ENCODE assay signal across 29 cellular contexts in genomic region chr7:25558605-25559004, GRCh38.
"Had no signal": no experiment of that assay in that cellular context is flagged by ENCODE, and none has a peak within 500 bp of the region (broad histone marks: within the 10 kb centered on the region; RNA-seq: fewer than 3 reads in every experiment).

No MANE protein-coding gene starts in this region.

- H3K27ac Mint-ChIP-seq: naive thymus-derived CD8-positive, alpha-beta T cell; natural killer cell treated with Interleukin-12 subunit alpha and Interleukin-12 subunit beta and Interleukin-15 and Interleukin-18, amount 100 ng/mL, for 72 hours; nephron progenitor cell; neural progenitor cell; progenitor cell of endocrine pancreas; stimulated activated effector memory CD8-positive, alpha-beta T cell treated with anti-CD3 and anti-CD28 coated beads, Interleukin-12 subunit alpha, Interleukin-12 subunit beta, amount 100 ng/mL, for 72 hours; stimulated activated naive B cell treated with anti-CD40 and anti-IgM and Interleukin-4, amounts not matched to agents 10 μg/mL and 1 μg/mL and 100 μg/mL, for 72 hours; stimulated activated naive CD8-positive, alpha-beta T cell treated with anti-CD3 and anti-CD28 coated beads, Interleukin-15, Interleukin-2, amounts not matched to agents 100 ng/mL and 50 ng/mL, for 24 hours had no signal

- H3K27me3 Mint-ChIP-seq: stimulated activated naive CD8-positive, alpha-beta T cell treated with anti-CD3 and anti-CD28 coated beads, Interleukin-15, Interleukin-2, amounts not matched to agents 100 ng/mL and 50 ng/mL, for 24 hours had no signal

- H3K4me1 ChIP-seq: parathyroid adenoma, right lobe of liver, vagina had no signal

- H3K79me2 ChIP-seq: parathyroid adenoma had no signal

- H3K9me3 Mint-ChIP-seq: natural killer cell treated with Interleukin-12 subunit alpha and Interleukin-12 subunit beta and Interleukin-15 and Interleukin-18, amount 100 ng/mL, for 72 hours; stimulated activated effector memory CD8-positive, alpha-beta T cell treated with anti-CD3 and anti-CD28 coated beads, Interleukin-12 subunit alpha, Interleukin-12 subunit beta, amount 100 ng/mL, for 72 hours; stimulated activated naive CD8-positive, alpha-beta T cell treated with anti-CD3 and anti-CD28 coated beads, Interleukin-15, Interleukin-2, amounts not matched to agents 100 ng/mL and 50 ng/mL, for 24 hours had no signal

- H3K4me3 Mint-ChIP-seq: naive thymus-derived CD8-positive, alpha-beta T cell; natural killer cell treated with Interleukin-12 subunit alpha and Interleukin-12 subunit beta and Interleukin-15 and Interleukin-18, amount 100 ng/mL, for 72 hours; nephron progenitor cell; neural progenitor cell; stimulated activated effector memory CD8-positive, alpha-beta T cell treated with anti-CD3 and anti-CD28 coated beads, Interleukin-12 subunit alpha, Interleukin-12 subunit beta, amount 100 ng/mL, for 72 hours; stimulated activated naive B cell treated with anti-CD40 and anti-IgM and Interleukin-4, amounts not matched to agents 10 μg/mL and 1 μg/mL and 100 μg/mL, for 72 hours; stimulated activated naive CD8-positive, alpha-beta T cell treated with anti-CD3 and anti-CD28 coated beads, Interleukin-15, Interleukin-2, amounts not matched to agents 100 ng/mL and 50 ng/mL, for 24 hours had no signal

- H3K27me3 ChIP-seq: neural progenitor cell, ovary, right lobe of liver, sigmoid colon, stomach, thyroid gland, tibial nerve, upper lobe of left lung, vagina had no signal

- ATAC-seq: naive thymus-derived CD8-positive, alpha-beta T cell; natural killer cell treated with Interleukin-12 subunit alpha and Interleukin-12 subunit beta and Interleukin-15 and Interleukin-18, amount 100 ng/mL, for 72 hours; psoas muscle; right cardiac atrium; right lobe of liver; stimulated activated effector memory CD8-positive, alpha-beta T cell treated with anti-CD3 and anti-CD28 coated beads, Interleukin-12 subunit alpha, Interleukin-12 subunit beta, amount 100 ng/mL, for 72 hours; stimulated activated naive B cell treated with anti-CD40 and anti-IgM and Interleukin-4, amounts not matched to agents 10 μg/mL and 1 μg/mL and 100 μg/mL, for 72 hours had no signal

- H3K9me3 ChIP-seq: ovary, psoas muscle, right lobe of liver, thoracic aorta, thyroid gland, tibial nerve, upper lobe of left lung, vagina had no signal

- H3K4me1 Mint-ChIP-seq: stimulated activated effector memory CD8-positive, alpha-beta T cell treated with anti-CD3 and anti-CD28 coated beads, Interleukin-12 subunit alpha, Interleukin-12 subunit beta, amount 100 ng/mL, for 72 hours had no signal

- H3K4me2 ChIP-seq: neural progenitor cell had no signal

- H3K9ac ChIP-seq: neural progenitor cell, parathyroid adenoma had no signal

- H3K4me3 ChIP-seq: neural progenitor cell, ovary, psoas muscle, right lobe of liver, sigmoid colon, stomach, thoracic aorta, thyroid gland, tibial nerve, upper lobe of left lung, vagina had no signal

- H3K36me3 ChIP-seq: neural progenitor cell, ovary, right lobe of liver, sigmoid colon, stomach, thoracic aorta, thyroid gland, tibial nerve, upper lobe of left lung, vagina had no signal

- DNase-seq: naive thymus-derived CD8-positive, alpha-beta T cell; nephron progenitor cell; occipital lobe; ovary; posterior cingulate gyrus; psoas muscle; right cardiac atrium; right lobe of liver; sigmoid colon; small intestine; stimulated activated CD4-positive, alpha-beta T cell treated with anti-CD3 and anti-CD28 coated beads, Interleukin-15, amount 100 ng/mL, for 24 hours; stimulated activated CD4-positive, alpha-beta T cell treated with anti-CD3 and anti-CD28 coated beads, Interleukin-2, amount 100 ng/mL, for 24 hours; stimulated activated CD4-positive, alpha-beta T cell treated with anti-CD3 and anti-CD28 coated beads, Interleukin-2, amount 100 ng/mL, for 48 hours; stimulated activated CD4-positive, alpha-beta T cell treated with anti-CD3 and anti-CD28 coated beads, Interleukin-4, amount 100 ng/mL, for 24 hours; stimulated activated naive B cell treated with anti-CD40 and anti-IgM and Interleukin-4, amounts not matched to agents 10 μg/mL and 1 μg/mL and 100 μg/mL, for 72 hours; stimulated activated naive CD4-positive, alpha-beta T cell treated with Interleukin-2 at 50 U/mL for 16 hours; stomach; thyroid gland; trophoblast cell; upper lobe of left lung had no signal

- H3K27ac ChIP-seq: neural progenitor cell, parathyroid adenoma, psoas muscle, right lobe of liver, stomach, thoracic aorta, tibial nerve, upper lobe of left lung, vagina had no signal

- H3K36me3 Mint-ChIP-seq: natural killer cell treated with Interleukin-12 subunit alpha and Interleukin-12 subunit beta and Interleukin-15 and Interleukin-18, amount 100 ng/mL, for 72 hours; neural progenitor cell; stimulated activated effector memory CD8-positive, alpha-beta T cell treated with anti-CD3 and anti-CD28 coated beads, Interleukin-12 subunit alpha, Interleukin-12 subunit beta, amount 100 ng/mL, for 72 hours; stimulated activated naive B cell treated with anti-CD40 and anti-IgM and Interleukin-4, amounts not matched to agents 10 μg/mL and 1 μg/mL and 100 μg/mL, for 72 hours had no signal

- H2AFZ ChIP-seq: neural progenitor cell, parathyroid adenoma had no signal
